ENCODE assay signal across 8 cellular contexts in the genomic region with DNA sequence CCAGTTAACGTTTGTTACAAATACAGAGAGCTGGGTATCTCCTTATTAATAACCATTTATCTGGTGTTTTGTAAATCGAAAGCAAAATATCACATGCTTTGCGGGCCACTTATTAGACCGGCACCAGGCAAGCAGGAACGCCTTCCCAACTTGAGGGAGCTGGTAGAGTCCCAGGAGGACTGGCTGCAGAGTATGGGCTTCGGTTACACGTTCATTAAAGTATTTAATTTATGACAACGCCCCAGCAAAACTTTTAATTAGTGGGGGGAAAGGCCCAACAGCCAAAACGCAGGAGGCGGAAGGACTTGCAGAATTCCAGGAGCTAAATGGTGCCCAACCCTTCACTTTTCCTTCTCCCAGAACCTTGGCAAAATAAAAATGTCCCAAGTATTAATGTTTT.
DNase-seq lines count a peak whose midpoint lies in the region; ATAC-seq and TF ChIP-seq lines count a peak whose summit lies in the region.

No MANE protein-coding gene starts in this region.

- no peak for TF ChIP-seq CTCF in GM06990 (IDR thresholded peaks at IDR 0.05; ENCODE audit: insufficient read depth, low read length, poor library complexity, severe bottlenecking)
- TF ChIP-seq CTCF in foreskin fibroblast (IDR thresholded peaks at IDR 0.05; ENCODE audit: low read depth, low read length), result no peak

- ATAC-seq in HG03159 (IDR thresholded peaks at IDR 0.05; ENCODE audit: unreplicated experiment) (no peak), GM18517 (IDR thresholded peaks at IDR 0.05; ENCODE audit: unreplicated experiment) (no peak)

- H3K9ac ChIP-seq in SK-N-MC (ENCODE audit: insufficient read length), result no peak overlapping the region

- no peak overlapping the region for H3K27ac ChIP-seq in SK-N-MC

- H3K36me3 ChIP-seq in GM06990 (ENCODE audit: control insufficient read depth, insufficient read depth, low read length) (peaks cover 6% of the 10 kb centered on the region), SK-N-MC (ENCODE audit: insufficient read depth, low read length) (peaks cover 5% of the 10 kb centered on the region; the same call in 1 of the 2 replicates)

- H3K4me3 ChIP-seq in GM06990 (replicated peaks; ENCODE audit: low read depth, low read length) (peak overlapping the region; percentile 88), SK-N-MC (peak overlapping the region; percentile 90), foreskin fibroblast (ENCODE audit: low read depth in 1 of 2, low read length in 2 of 2) (peak overlapping the region; percentile 85 to 95), skeletal muscle cell (ENCODE audit: low read depth, low read length) (peak overlapping the region; percentile 75)

- H3K27me3 ChIP-seq in GM06990 (replicated peaks; ENCODE audit: control insufficient read depth, insufficient read depth, low read length), result no peaks in the 10 kb centered on the region

- no peak for DNase-seq in GM06990 (ENCODE audit: extremely low read depth, insufficient read length)
- DNase-seq in SK-N-MC (ENCODE audit: low read depth, low spot score), result no peak
- no peak for DNase-seq in foreskin fibroblast
- DNase-seq in skeletal muscle cell (ENCODE audit: low read depth), result no peak
- no peak for DNase-seq in HPDE6-E6E7 (ENCODE audit: extremely low spot score)
- DNase-seq in stimulated activated CD4-positive, alpha-beta T cell treated with anti-CD3 and anti-CD28 coated beads, Interleukin-4, amount 100 ng/mL, for 1 hour, result no peak

- no peaks in the 10 kb centered on the region for H3K9me3 ChIP-seq in SK-N-MC (ENCODE audit: low read depth, low read length)
